8 cellular contexts compared by ENCODE assay signal in the genomic region with DNA sequence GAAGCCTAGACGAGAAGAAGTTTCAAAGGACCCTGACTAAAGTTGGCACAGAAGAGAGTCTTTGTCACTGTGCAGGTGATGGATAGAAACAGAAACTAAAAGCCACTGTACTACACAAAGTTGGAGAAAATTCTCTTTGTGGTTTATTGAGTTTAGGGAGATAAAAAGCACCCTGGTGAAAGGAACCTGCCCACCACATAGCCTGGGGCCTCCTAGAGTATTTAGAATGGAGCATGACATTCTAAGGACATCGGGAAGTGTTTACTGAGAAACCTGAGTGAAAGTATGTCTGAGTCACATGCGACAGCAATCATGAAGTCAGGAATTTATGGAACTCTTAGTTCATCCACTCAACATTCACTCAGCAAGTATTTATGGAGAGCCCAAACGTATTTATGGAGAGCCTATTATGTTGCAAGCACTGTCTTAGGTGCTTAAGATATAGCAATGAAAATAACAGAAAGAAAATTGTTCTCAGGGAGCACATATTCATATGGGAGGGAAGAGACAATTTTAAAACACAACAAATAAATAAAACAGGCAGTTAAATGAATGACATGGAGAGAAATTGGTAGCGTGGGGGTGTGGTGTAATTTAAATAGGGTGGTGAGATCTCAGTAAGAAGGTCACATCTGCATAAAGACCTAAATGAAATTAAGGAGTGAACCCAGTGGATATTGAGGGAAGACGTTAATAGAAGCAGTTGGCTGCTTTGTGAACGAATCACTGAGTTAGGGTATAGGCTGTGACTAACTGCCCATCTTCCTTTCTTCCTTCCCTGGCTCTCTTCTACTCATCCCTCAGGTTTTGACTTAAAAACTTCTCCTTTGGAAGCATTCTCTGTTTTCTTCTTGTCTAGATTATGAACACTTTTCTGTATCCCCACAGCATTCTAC.
DNase-seq lines count a peak whose midpoint lies in the region; ATAC-seq and TF ChIP-seq lines count a peak whose summit lies in the region.

No MANE protein-coding gene starts in this region.

- no peaks in the 10 kb centered on the region for H3K36me3 ChIP-seq in right atrium auricular region

- intact Hi-C loops in Right ventricle myocardium superior (cut with DNase I) = no loop called here

- H3K27me3 ChIP-seq in right atrium auricular region = no peaks in the 10 kb centered on the region

- in situ Hi-C loops in GM13976 (cut with MboI; ENCODE audit: low sequenced_read_pairs, unreplicated experiment) = no loop called here

- no peak overlapping the region for H3K4me3 ChIP-seq in right atrium auricular region

- peak overlapping the region in 1 of 2 donors; percentile 79 for H3K27ac ChIP-seq in right atrium auricular region

- peaks cover 0 to 31% of the 10 kb centered on the region in 2 donors for H3K4me1 ChIP-seq in right atrium auricular region

- H3K9me3 ChIP-seq in right atrium auricular region = no peaks in the 10 kb centered on the region

- DNase-seq in Right ventricle myocardium superior = no peak
- DNase-seq in right atrium auricular region (ENCODE audit: low spot score) = no peak
- DNase-seq in SW480 (ENCODE audit: low spot score) = peak; percentile 36
- DNase-seq in hepatic stellate cell (ENCODE audit: low spot score) = peak; percentile 60
- DNase-seq in cerebellar cortex (ENCODE audit: low spot score) = no peak
- DNase-seq in NCI-H2107 treated with DMSO at 0.1 percent for 48 hours (lab: John Stamatoyannopoulos, UW; ENCODE audit: unreplicated experiment) = no peak
- DNase-seq in GM13976 (ENCODE audit: low spot score) = no peak

- no peak for TF ChIP-seq CTCF in right atrium auricular region (IDR thresholded peaks at IDR 0.05)
- TF ChIP-seq CTCF in GM13976 (IDR thresholded peaks at IDR 0.05; ENCODE audit: borderline replicate concordance, control extremely low read depth, extremely low read depth, insufficient read depth, missing control alignments) = no peak

- peak; percentile 56 for ATAC-seq in Right ventricle myocardium superior (ENCODE audit: poor library complexity)
- ATAC-seq in HG03108 (IDR thresholded peaks at IDR 0.05; ENCODE audit: unreplicated experiment) = peak; percentile 51

Comparison
In these comparisons a context has a peak if more than half of its experiments do, and no peak if none do; other contexts are left out.
1. DNase-seq: peak in SW480 (single experiment) and hepatic stellate cell (single experiment); none in Right ventricle myocardium superior (single experiment), right atrium auricular region (single experiment), cerebellar cortex (single experiment), NCI-H2107 treated with DMSO at 0.1 percent for 48 hours (single experiment) and GM13976 (single experiment).